In the genomic region with DNA sequence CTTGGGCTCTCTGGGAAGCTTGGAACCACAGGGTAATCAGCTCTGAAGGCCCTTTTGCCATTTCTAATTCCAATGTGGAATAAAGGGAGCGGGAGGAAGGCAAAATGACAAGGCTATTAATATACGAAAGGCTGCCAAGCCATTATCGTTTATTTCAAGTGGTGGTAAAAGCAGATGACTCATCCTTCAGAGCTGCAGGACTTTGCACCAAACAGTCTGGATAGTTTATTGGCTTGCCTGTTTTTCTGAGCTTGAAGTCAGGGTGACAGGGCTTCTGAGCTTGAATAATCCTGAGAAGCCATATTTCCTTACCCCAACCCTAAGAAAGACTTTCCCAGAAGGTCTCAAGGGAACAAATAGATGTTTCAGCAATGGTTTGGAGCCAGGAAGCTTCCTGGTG, we compare ENCODE assay signal across 1 cellular context.
TF ChIP-seq lines count a peak whose summit lies in the region.

No MANE protein-coding gene starts in this region.

TF ChIP-seq in HepG2, 621 proteins besides CTCF, POLR2A, EP300 and RAD21 (continued from another document):
- TF ChIP-seq, protein P1, sequence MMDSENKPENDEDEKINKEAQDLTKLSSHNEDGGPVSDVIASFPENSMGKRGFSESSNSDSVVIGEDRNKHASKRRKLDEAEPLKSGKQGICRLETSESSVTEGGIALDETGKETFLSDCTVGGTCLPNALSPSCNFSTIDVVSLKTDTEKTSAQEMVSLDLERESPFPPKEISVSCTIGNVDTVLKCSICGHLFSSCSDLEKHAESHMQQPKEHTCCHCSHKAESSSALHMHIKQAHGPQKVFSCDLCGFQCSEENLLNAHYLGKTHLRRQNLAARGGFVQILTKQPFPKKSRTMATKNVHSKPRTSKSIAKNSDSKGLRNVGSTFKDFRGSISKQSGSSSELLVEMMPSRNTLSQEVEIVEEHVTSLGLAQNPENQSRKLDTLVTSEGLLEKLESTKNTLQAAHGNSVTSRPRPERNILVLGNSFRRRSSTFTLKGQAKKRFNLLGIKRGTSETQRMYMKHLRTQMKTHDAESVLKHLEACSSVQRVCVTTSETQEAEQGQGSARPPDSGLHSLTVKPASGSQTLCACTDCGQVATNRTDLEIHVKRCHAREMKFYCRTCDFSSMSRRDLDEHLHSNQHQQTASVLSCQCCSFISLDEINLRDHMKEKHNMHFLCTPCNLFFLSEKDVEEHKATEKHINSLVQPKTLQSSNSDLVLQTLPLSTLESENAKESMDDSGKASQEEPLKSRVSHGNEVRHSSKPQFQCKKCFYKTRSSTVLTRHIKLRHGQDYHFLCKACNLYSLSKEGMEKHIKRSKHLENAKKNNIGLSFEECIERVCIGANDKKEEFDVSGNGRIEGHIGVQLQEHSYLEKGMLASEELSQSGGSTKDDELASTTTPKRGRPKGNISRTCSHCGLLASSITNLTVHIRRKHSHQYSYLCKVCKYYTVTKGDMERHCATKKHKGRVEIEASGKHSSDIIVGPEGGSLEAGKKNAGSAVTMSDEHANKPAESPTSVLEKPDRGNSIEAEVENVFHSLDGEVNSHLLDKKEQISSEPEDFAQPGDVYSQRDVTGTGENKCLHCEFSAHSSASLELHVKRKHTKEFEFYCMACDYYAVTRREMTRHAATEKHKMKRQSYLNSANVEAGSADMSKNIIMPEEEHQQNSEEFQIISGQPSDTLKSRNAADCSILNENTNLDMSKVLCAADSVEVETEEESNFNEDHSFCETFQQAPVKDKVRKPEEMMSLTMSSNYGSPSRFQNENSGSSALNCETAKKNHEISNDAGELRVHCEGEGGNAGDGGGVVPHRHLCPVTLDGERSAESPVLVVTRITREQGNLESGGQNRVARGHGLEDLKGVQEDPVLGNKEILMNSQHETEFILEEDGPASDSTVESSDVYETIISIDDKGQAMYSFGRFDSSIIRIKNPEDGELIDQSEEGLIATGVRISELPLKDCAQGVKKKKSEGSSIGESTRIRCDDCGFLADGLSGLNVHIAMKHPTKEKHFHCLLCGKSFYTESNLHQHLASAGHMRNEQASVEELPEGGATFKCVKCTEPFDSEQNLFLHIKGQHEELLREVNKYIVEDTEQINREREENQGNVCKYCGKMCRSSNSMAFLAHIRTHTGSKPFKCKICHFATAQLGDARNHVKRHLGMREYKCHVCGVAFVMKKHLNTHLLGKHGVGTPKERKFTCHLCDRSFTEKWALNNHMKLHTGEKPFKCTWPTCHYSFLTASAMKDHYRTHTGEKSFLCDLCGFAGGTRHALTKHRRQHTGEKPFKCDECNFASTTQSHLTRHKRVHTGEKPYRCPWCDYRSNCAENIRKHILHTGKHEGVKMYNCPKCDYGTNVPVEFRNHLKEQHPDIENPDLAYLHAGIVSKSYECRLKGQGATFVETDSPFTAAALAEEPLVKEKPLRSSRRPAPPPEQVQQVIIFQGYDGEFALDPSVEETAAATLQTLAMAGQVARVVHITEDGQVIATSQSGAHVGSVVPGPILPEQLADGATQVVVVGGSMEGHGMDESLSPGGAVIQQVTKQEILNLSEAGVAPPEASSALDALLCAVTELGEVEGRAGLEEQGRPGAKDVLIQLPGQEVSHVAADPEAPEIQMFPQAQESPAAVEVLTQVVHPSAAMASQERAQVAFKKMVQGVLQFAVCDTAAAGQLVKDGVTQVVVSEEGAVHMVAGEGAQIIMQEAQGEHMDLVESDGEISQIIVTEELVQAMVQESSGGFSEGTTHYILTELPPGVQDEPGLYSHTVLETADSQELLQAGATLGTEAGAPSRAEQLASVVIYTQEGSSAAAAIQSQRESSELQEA (CRISPR knock-in tag; IDR thresholded peaks at IDR 0.05; ENCODE audit: not compliant biosample characterization): no peak
- no peak for TF ChIP-seq FIP1L1 (IDR thresholded peaks at IDR 0.05; ENCODE audit: borderline replicate concordance, insufficient read depth, low read depth, low read length)
- TF ChIP-seq MTA1 (CRISPR knock-in tag; IDR thresholded peaks at IDR 0.05; ENCODE audit: borderline replicate concordance): no peak
- no peak for TF ChIP-seq ATRX (CRISPR knock-in tag; IDR thresholded peaks at IDR 0.05; ENCODE audit: borderline replicate concordance)
- TF ChIP-seq ZNF337 (CRISPR knock-in tag; IDR thresholded peaks at IDR 0.05; ENCODE audit: borderline replicate concordance, low read depth): no peak
- TF ChIP-seq ZNF570 (CRISPR knock-in tag; IDR thresholded peaks at IDR 0.05; ENCODE audit: borderline replicate concordance): no peak
- TF ChIP-seq ZNF335 (CRISPR knock-in tag; IDR thresholded peaks at IDR 0.05): no peak
- no peak for TF ChIP-seq TGIF2 (CRISPR knock-in tag; IDR thresholded peaks at IDR 0.05)
- TF ChIP-seq ZNF160 (CRISPR knock-in tag; IDR thresholded peaks at IDR 0.05): no peak
- peak; percentile 39 for TF ChIP-seq ASH2L (IDR thresholded peaks at IDR 0.05; ENCODE audit: insufficient read length, low read depth, low read length)
- peak; percentile 23; the same call in 1 of the 2 replicates for TF ChIP-seq SAP130 (CRISPR knock-in tag; IDR thresholded peaks at IDR 0.05; ENCODE audit: low read depth)
- TF ChIP-seq JUND (CRISPR knock-in tag; IDR thresholded peaks at IDR 0.05): peak; percentile 81
TF ChIP-seq in HepG2: peak in this region for 12.
